Comparison of ENCODE assay signal across 32 cellular contexts in the genomic region with DNA sequence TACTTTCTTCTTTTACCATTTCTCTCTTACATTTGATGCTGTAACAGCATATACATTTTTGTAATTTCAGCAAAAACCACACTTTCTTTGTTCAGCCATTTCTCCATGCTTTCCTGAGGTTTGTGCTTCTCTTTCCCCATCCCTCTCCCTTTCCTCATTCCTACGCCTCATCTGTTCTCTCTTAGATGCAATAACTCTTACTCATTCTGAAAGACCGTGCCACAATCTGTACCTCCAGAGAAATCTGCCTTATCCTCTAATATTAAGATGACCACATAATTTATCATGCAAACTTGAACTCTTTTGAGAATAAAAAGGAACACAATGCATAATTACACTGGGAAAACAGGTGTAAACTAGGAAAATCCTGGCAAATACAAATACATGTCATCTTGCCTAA.
"Had no signal": no experiment of that assay in that cellular context is flagged by ENCODE, and none has a peak within 500 bp of the region (broad histone marks: within the 10 kb centered on the region; RNA-seq: fewer than 3 reads in every experiment).

No MANE protein-coding gene starts in this region.

- H3K4me1 Mint-ChIP-seq: activated B cell treated with CpG ODN at 0.5 μM for 24 hours; activated CD4-positive, alpha-beta T cell treated with anti-CD3 and anti-CD28 coated beads, Interleukin-2, amount 10 ng/mL, durations not matched to agents 24 days and 14 days; activated naive CD8-positive, alpha-beta T cell treated with anti-CD3 and anti-CD28 coated beads for 36 hours; activated T-helper 17 cell treated with anti-CD3 and anti-CD28 coated beads, Interleukin-2, amount 50 U/mL, for 72 hours; brain; T-cell; T-helper 17 cell had no signal

- H3K4me1 ChIP-seq: adrenal gland, ascending aorta had no signal

- H3K9me3 Mint-ChIP-seq: activated CD4-positive, alpha-beta T cell treated with anti-CD3 and anti-CD28 coated beads, Interleukin-2, amount 10 ng/mL, durations not matched to agents 24 days and 14 days; activated T-helper 1 cell treated with anti-CD3 and anti-CD28 coated beads, Interleukin-12 subunit alpha, Interleukin-12 subunit beta, Interleukin-2, Interleukin-4 antibody, amounts not matched to agents 30 ng/mL and 10 ng/mL and 1 ng/mL, durations not matched to agents 14 hours and 24 hours and 36 hours had no signal

- H3K36me3 ChIP-seq: adrenal gland, ascending aorta had no signal

- H3K27ac Mint-ChIP-seq: activated B cell treated with CpG ODN at 0.5 μM for 24 hours; activated CD4-positive, alpha-beta memory T cell treated with anti-CD3 and anti-CD28 coated beads for 36 hours; activated CD4-positive, alpha-beta T cell treated with anti-CD3 and anti-CD28 coated beads, Interleukin-2, amount 10 ng/mL, durations not matched to agents 24 days and 14 days; activated CD8-positive, alpha-beta T cell treated with anti-CD3 and anti-CD28 coated beads for 36 hours; activated naive CD4-positive, alpha-beta T cell treated with anti-CD3 and anti-CD28 coated beads for 36 hours; activated naive CD4-positive, alpha-beta T cell treated with anti-CD3 and anti-CD28 coated beads, Interleukin-2, amount 50 U/mL, for 72 hours; activated naive CD8-positive, alpha-beta T cell treated with anti-CD3 and anti-CD28 coated beads for 36 hours; activated T-cell treated with anti-CD3 and anti-CD28 coated beads, Interleukin-2, amount 50 U/mL, for 72 hours; activated T-helper 1 cell treated with anti-CD3 and anti-CD28 coated beads, Interleukin-12 subunit alpha, Interleukin-12 subunit beta, Interleukin-2, Interleukin-4 antibody, amounts not matched to agents 30 ng/mL and 10 ng/mL and 1 ng/mL, durations not matched to agents 14 hours and 24 hours and 36 hours; activated T-helper 17 cell treated with anti-CD3 and anti-CD28 coated beads, Interleukin-2, amount 50 U/mL, for 72 hours; brain; T-cell; T-helper 17 cell had no signal

- H3K9me3 ChIP-seq: adrenal gland, ascending aorta had no signal

- H3K27ac ChIP-seq: adrenal gland, ascending aorta, VCaP had no signal

- H3K4me3 ChIP-seq: adrenal gland, ascending aorta had no signal

- H3K36me3 Mint-ChIP-seq: activated CD4-positive, alpha-beta memory T cell treated with anti-CD3 and anti-CD28 coated beads for 36 hours; activated naive CD4-positive, alpha-beta T cell treated with anti-CD3 and anti-CD28 coated beads, Interleukin-2, amount 50 U/mL, for 72 hours; activated naive CD8-positive, alpha-beta T cell treated with anti-CD3 and anti-CD28 coated beads for 36 hours; brain; T-cell had no signal

- H3K4me3 Mint-ChIP-seq: activated B cell treated with CpG ODN at 0.5 μM for 24 hours; activated CD4-positive, alpha-beta memory T cell treated with anti-CD3 and anti-CD28 coated beads for 36 hours; activated CD4-positive, alpha-beta T cell treated with anti-CD3 and anti-CD28 coated beads, Interleukin-2, amount 10 ng/mL, durations not matched to agents 24 days and 14 days; activated CD8-positive, alpha-beta T cell treated with anti-CD3 and anti-CD28 coated beads for 36 hours; activated naive CD4-positive, alpha-beta T cell treated with anti-CD3 and anti-CD28 coated beads for 36 hours; activated naive CD8-positive, alpha-beta T cell treated with anti-CD3 and anti-CD28 coated beads for 36 hours; activated T-cell treated with anti-CD3 and anti-CD28 coated beads, Interleukin-2, amount 50 U/mL, for 4 hours; activated T-cell treated with anti-CD3 and anti-CD28 coated beads, Interleukin-2, amount 50 U/mL, for 72 hours; activated T-helper 1 cell treated with anti-CD3 and anti-CD28 coated beads, Interleukin-12 subunit alpha, Interleukin-12 subunit beta, Interleukin-2, Interleukin-4 antibody, amounts not matched to agents 30 ng/mL and 10 ng/mL and 1 ng/mL, durations not matched to agents 14 hours and 24 hours and 36 hours; activated T-helper 17 cell treated with anti-CD3 and anti-CD28 coated beads, Interleukin-2, amount 50 U/mL, for 72 hours; brain; T-cell; T-helper 17 cell had no signal

- H3K27me3 ChIP-seq: adrenal gland, ascending aorta had no signal

- DNase-seq: activated B cell treated with CpG ODN at 0.5 μM for 24 hours; activated CD4-positive, alpha-beta memory T cell treated with anti-CD3 and anti-CD28 coated beads for 36 hours; activated CD4-positive, alpha-beta T cell treated with anti-CD3 and anti-CD28 coated beads for 4 hours; activated CD4-positive, alpha-beta T cell treated with anti-CD3 and anti-CD28 coated beads, Interleukin-2, amount 10 ng/mL, durations not matched to agents 24 days and 14 days; activated CD4-positive, alpha-beta T cell treated with anti-CD3 and anti-CD28 coated beads, Interleukin-2, amount 50 U/mL, for 1 hour; activated CD4-positive, alpha-beta T cell treated with anti-CD3 and anti-CD28 coated beads, Interleukin-2, amount 50 U/mL, for 4 hours; activated CD4-positive, CD25-positive, alpha-beta regulatory T cell treated with anti-CD3 and anti-CD28 coated beads, Interleukin-2, amount 50 U/mL, for 72 hours; activated CD8-positive, alpha-beta memory T cell treated with anti-CD3 and anti-CD28 coated beads, Interleukin-2, amount 50 U/mL, for 4 hours; activated CD8-positive, alpha-beta T cell treated with anti-CD3 and anti-CD28 coated beads for 36 hours; activated effector memory CD4-positive, alpha-beta T cell treated with anti-CD3 and anti-CD28 coated beads, Interleukin-2, amount 50 U/mL, for 16 hours; activated gamma-delta T cell treated with Interleukin-2 at 50 U/mL for 16 hours; activated naive CD4-positive, alpha-beta T cell; activated naive CD4-positive, alpha-beta T cell treated with anti-CD3 and anti-CD28 coated beads for 36 hours; activated naive CD4-positive, alpha-beta T cell treated with anti-CD3 and anti-CD28 coated beads, Interleukin-2, amount 50 U/mL, for 16 hours; activated naive CD8-positive, alpha-beta T cell treated with anti-CD3 and anti-CD28 coated beads for 36 hours; activated T-cell treated with anti-CD3 and anti-CD28 coated beads for 4 hours; activated T-cell treated with anti-CD3 and anti-CD28 coated beads, Interleukin-2, amount 50 U/mL, for 1 hour; activated T-cell treated with anti-CD3 and anti-CD28 coated beads, Interleukin-2, amount 50 U/mL, for 4 hours; activated T-cell treated with anti-CD3 and anti-CD28 coated beads, Interleukin-2, amount 50 U/mL, for 72 hours; adrenal gland; amygdala; anterior cingulate cortex; central memory CD4-positive, alpha-beta T cell; T-cell; T-helper 17 cell; T-helper 9 cell had no signal

- ATAC-seq: activated CD8-positive, alpha-beta T cell treated with anti-CD3 and anti-CD28 coated beads for 36 hours; activated naive CD4-positive, alpha-beta T cell treated with anti-CD3 and anti-CD28 coated beads, Interleukin-2, amount 50 U/mL, for 72 hours; activated T-cell treated with anti-CD3 and anti-CD28 coated beads, Interleukin-2, amount 50 U/mL, for 4 hours; activated T-cell treated with anti-CD3 and anti-CD28 coated beads, Interleukin-2, amount 50 U/mL, for 72 hours; activated T-helper 17 cell treated with anti-CD3 and anti-CD28 coated beads, Interleukin-2, amount 50 U/mL, for 72 hours; T-cell; T-helper 17 cell had no signal
